In the genomic region with DNA sequence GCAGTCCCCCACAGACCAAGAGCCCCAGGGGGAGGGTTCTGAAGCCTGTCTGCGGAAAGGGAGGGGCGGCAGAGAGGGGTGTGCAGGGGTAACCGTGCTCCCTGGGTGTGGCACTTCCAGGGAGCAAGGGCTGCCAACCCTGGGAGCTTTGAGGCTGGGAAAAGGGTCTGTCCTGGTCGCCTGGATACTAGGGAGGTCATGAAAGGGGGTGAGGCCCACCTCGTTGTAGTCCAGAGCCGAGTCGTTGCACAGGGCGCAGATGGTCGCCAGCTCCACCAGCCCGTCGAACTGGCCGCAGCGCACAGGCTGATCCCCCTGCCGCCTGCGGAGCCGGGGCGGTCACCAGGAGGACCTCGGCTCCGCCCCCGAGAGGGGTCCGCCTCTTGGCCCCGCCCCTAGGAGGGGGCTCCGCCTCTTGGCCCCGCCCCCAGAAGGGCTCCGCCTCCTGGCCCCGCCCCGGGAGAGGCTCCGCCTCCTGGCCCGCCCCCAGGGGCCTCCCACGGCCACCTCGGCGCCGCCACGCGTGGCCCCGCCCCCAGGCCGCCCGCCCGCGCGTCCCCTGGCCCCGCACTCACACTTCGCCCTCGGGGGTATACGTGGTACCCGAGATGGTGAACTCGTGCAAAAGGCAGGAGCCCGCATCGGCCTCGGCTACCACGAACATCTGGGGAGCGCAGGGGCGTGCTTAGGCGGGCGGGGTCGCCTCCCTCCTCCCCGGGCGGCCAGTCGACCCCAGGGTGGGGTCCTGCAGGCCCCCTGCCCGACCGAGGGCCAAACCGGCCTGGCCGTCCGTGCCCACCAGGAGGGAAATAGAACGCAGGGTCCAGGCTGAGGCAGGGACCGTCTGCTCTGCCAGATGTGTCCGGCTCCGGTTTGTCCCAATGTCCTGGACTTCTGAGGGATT, we compare ENCODE assay signal across 9 cellular contexts. TPM values are rescaled to one million over a fixed set of nuclear protein-coding genes. Genes with fewer than 3 reads are reported as not detected.
DNase-seq lines count a peak whose midpoint lies in the region; ATAC-seq and TF ChIP-seq lines count a peak whose summit lies in the region.
"Had no signal": no experiment of that assay in that cellular context is flagged by ENCODE, and none has a peak within 500 bp of the region (broad histone marks: within the 10 kb centered on the region; RNA-seq: fewer than 3 reads in every experiment).

No MANE protein-coding gene starts in this region.

- no peak overlapping the region for H3K9ac ChIP-seq in colonic mucosa (ENCODE audit: low read depth in 2 of 2, low read length in 2 of 2)
- no peak overlapping the region for H3K9ac ChIP-seq in MM.1S (ENCODE audit: low read length)

- H3K27ac ChIP-seq in colonic mucosa (no peak overlapping the region), right lobe of liver (no peak overlapping the region), MM.1S (ENCODE audit: low read length) (no peak overlapping the region)

- intact Hi-C loops in colonic mucosa (cut with DNase I), result no loop called here
- intact Hi-C loops in right lobe of liver (cut with DNase I), result no loop called here

- H3K9me2 ChIP-seq in MM.1S (replicated peaks; ENCODE audit: insufficient read depth, low read length), result no peaks in the 10 kb centered on the region

- H3K9me3 Mint-ChIP-seq in stimulated activated naive B cell treated with anti-CD40 and anti-IgM and Interleukin-4, amounts not matched to agents 10 μg/mL and 1 μg/mL and 100 μg/mL, for 72 hours, result no peaks in the 10 kb centered on the region

- H3K27me3 Mint-ChIP-seq in stimulated activated naive B cell treated with anti-CD40 and anti-IgM and Interleukin-4, amounts not matched to agents 10 μg/mL and 1 μg/mL and 100 μg/mL, for 72 hours, result no peaks in the 10 kb centered on the region

- peaks cover 50 to 53% of the 10 kb centered on the region in 2 donors for H3K36me3 Mint-ChIP-seq in stimulated activated naive B cell treated with anti-CD40 and anti-IgM and Interleukin-4, amounts not matched to agents 10 μg/mL and 1 μg/mL and 100 μg/mL, for 72 hours

- H3K36me3 ChIP-seq in colonic mucosa (peaks cover 20% of the 10 kb centered on the region), right lobe of liver (no peaks in the 10 kb centered on the region), MM.1S (replicated peaks; ENCODE audit: insufficient read depth, low read length) (peaks cover 22% of the 10 kb centered on the region)

- DNase-seq in GM10266 (ENCODE audit: extremely low spot score), result peak; percentile 88
- DNase-seq in T-helper 9 cell, result peak; percentile 35
- peak; percentile 37 for DNase-seq in colonic mucosa
- DNase-seq in right lobe of liver, result peak in 1 of 3 donors; percentile 59
- no peak for DNase-seq in stimulated activated naive B cell treated with anti-CD40 and anti-IgM and Interleukin-4, amounts not matched to agents 10 μg/mL and 1 μg/mL and 100 μg/mL, for 72 hours
- DNase-seq in MM.1S, result no peak
- no peak for DNase-seq in NCI-H1092 treated with DMSO at 0.1 percent for 48 hours (lab: John Stamatoyannopoulos, UW)
- DNase-seq in NCI-H226, result no peak

- H3K9me3 ChIP-seq in colonic mucosa (no peaks in the 10 kb centered on the region), right lobe of liver (no peaks in the 10 kb centered on the region), MM.1S (replicated peaks; ENCODE audit: insufficient read depth, low read length) (no peaks in the 10 kb centered on the region)

- H2AFZ ChIP-seq in MM.1S (ENCODE audit: low read length), result no peak overlapping the region

- H3K4me2 ChIP-seq in MM.1S (ENCODE audit: low read depth, low read length), result no peak overlapping the region

- WGBS in right lobe of liver (ENCODE audit: insufficient coverage, low coverage, low lambda C conversion rate, missing lambda C conversion rate), result 48% methylated on average over 18 of the region's 68 CpGs

- H3K27me3 ChIP-seq in colonic mucosa (no peaks in the 10 kb centered on the region), right lobe of liver (no peaks in the 10 kb centered on the region), MM.1S (replicated peaks; ENCODE audit: insufficient read depth, low read length) (no peaks in the 10 kb centered on the region)

- H3K4me1 ChIP-seq in colonic mucosa (no peaks in the 10 kb centered on the region), right lobe of liver (peaks cover 0 to 3% (median 0%) of the 10 kb centered on the region in 4 donors), MM.1S (ENCODE audit: low read length) (no peaks in the 10 kb centered on the region)

- H3K4me3 Mint-ChIP-seq in stimulated activated naive B cell treated with anti-CD40 and anti-IgM and Interleukin-4, amounts not matched to agents 10 μg/mL and 1 μg/mL and 100 μg/mL, for 72 hours, result no peak overlapping the region

- H3K4me3 ChIP-seq in colonic mucosa, result no peak overlapping the region
- H3K4me3 ChIP-seq in right lobe of liver, result peak overlapping the region in 1 of 3 donors; percentile 31
- no peak overlapping the region for H3K4me3 ChIP-seq in MM.1S (ENCODE audit: low read length)

- ATAC-seq in right lobe of liver, result peak; percentile 83 to 94 (median 89)
- peak; percentile 81 to 85 for ATAC-seq in stimulated activated naive B cell treated with anti-CD40 and anti-IgM and Interleukin-4, amounts not matched to agents 10 μg/mL and 1 μg/mL and 100 μg/mL, for 72 hours (replicated peaks)

- TF ChIP-seq CTCF in GM10266 (IDR thresholded peaks at IDR 0.05; ENCODE audit: control insufficient read depth, insufficient read depth, low read depth, missing control alignments) (no peak), colonic mucosa (IDR thresholded peaks at IDR 0.05) (no peak), right lobe of liver (IDR thresholded peaks at IDR 0.05) (no peak), MM.1S (IDR thresholded peaks at IDR 0.05; ENCODE audit: low read length) (no peak)

- H4K20me1 ChIP-seq in MM.1S (ENCODE audit: insufficient read depth, low read length), result no peaks in the 10 kb centered on the region

- peaks cover 27% of the 10 kb centered on the region for H3K79me2 ChIP-seq in MM.1S (ENCODE audit: low read length)

- H3F3A ChIP-seq in MM.1S (ENCODE audit: insufficient read depth, low read length), result peaks cover 9% of the 10 kb centered on the region

- no peak overlapping the region for H3K27ac Mint-ChIP-seq in stimulated activated naive B cell treated with anti-CD40 and anti-IgM and Interleukin-4, amounts not matched to agents 10 μg/mL and 1 μg/mL and 100 μg/mL, for 72 hours

- H3K4me1 Mint-ChIP-seq in stimulated activated naive B cell treated with anti-CD40 and anti-IgM and Interleukin-4, amounts not matched to agents 10 μg/mL and 1 μg/mL and 100 μg/mL, for 72 hours, result peaks cover 8 to 9% of the 10 kb centered on the region in 2 donors

- TF ChIP-seq POLR2A in right lobe of liver (IDR thresholded peaks at IDR 0.05), result no peak

RNA-seq across cellular contexts. Expression of gene ATP2A3, which starts 19.5 kb away (rescaled TPM):
- total RNA-seq in colonic mucosa (100 to 1,000 TPM; 197 to 308 TPM), right lobe of liver (1 to 10 TPM; 1.5 to 4.3 (median 2.3) TPM)

RNA-seq across cellular contexts. Expression of gene P2RX1, which starts 28.5 kb away (rescaled TPM):
- total RNA-seq in colonic mucosa (1 to 10 TPM; 2.7 to 4.8 TPM), right lobe of liver (under 1 TPM in 5 of 6 experiments, not detected in 1; 0.50 to 0.78 (median 0.58) TPM)
- total RNA-seq: pulmonary artery endothelial cell had no signal

RNA-seq across cellular contexts. Expression of gene CAMKK1, which starts 51.9 kb away (rescaled TPM):
- total RNA-seq in colonic mucosa (1 to 10 TPM; 3.6 to 7.2 TPM), right lobe of liver (1 to 10 TPM in 2 of 6 experiments, under 1 TPM in 4; 0.35 to 1.1 (median 0.47) TPM)

Comparison
In these comparisons a context has a peak if more than half of its experiments do, and no peak if none do; other contexts are left out.
1. DNase-seq: peak in GM10266 (single experiment), T-helper 9 cell (single experiment) and colonic mucosa (single experiment); none in stimulated activated naive B cell treated with anti-CD40 and anti-IgM and Interleukin-4, amounts not matched to agents 10 μg/mL and 1 μg/mL and 100 μg/mL, for 72 hours (single experiment), MM.1S (single experiment), NCI-H1092 treated with DMSO at 0.1 percent for 48 hours (single experiment) and NCI-H226 (single experiment).
2. RNA of gene ATP2A3, which starts 19.5 kb away (total RNA-seq): 197 to 308 TPM in colonic mucosa; 1.5 to 4.3 TPM in right lobe of liver; every median in the first group is over 10 times any median in the second.